In the genomic region with DNA sequence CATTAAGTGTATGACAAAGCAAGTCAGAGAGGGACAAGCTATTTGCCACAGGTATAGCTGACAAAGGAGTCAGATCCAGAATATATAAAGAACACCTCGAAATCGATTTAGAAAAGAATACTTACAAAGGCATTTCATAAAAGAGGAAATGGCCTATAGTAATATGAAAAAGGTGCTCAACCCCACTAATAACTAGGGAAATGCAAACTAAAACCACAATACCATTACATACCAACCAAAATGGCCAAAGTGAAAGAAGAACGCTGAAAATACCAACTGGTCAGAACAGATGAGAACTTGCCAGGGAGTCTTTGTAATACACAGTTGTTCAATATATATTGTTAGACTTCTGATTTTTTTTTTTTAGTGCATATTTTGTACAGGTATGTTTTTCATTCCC, we compare ENCODE assay signal across 8 cellular contexts.
A peak's percentile ranks its signal among the peaks of the same experiment; 100 is the strongest.
DNase-seq lines count a peak whose midpoint lies in the region; ATAC-seq lines count a peak whose summit lies in the region.

No MANE protein-coding gene starts in this region.

- peak overlapping the region; percentile 83 for H3K27ac Mint-ChIP-seq in activated T-cell treated with anti-CD3 and anti-CD28 coated beads, Interleukin-2, amount 50 U/mL, for 24 hours
- peak overlapping the region; percentile 22 to 86 for H3K27ac Mint-ChIP-seq in natural killer cell treated with Interleukin-12 subunit alpha and Interleukin-12 subunit beta and Interleukin-15 and Interleukin-18, amount 100 ng/mL, for 72 hours

- DNase-seq in activated T-cell treated with anti-CD3 and anti-CD28 coated beads, Interleukin-2, amount 50 U/mL, for 24 hours: no peak
- DNase-seq in activated T-cell treated with anti-CD3 and anti-CD28 coated beads, Interleukin-2, amount 50 U/mL, for 1 hour: no peak
- no peak for DNase-seq in natural killer cell treated with Interleukin-12 subunit alpha and Interleukin-12 subunit beta and Interleukin-15 and Interleukin-18, amount 100 ng/mL, for 72 hours (ENCODE audit: low spot score)
- DNase-seq in NCI-H446 treated with DMSO at 0.1 percent for 48 hours (lab: John Stamatoyannopoulos, UW) (no peak), NCI-H128 (lab: John Stamatoyannopoulos, UW; ENCODE audit: unreplicated experiment) (no peak)
- DNase-seq in stimulated activated CD4-positive, alpha-beta T cell treated with anti-CD3 and anti-CD28 coated beads, Interleukin-15, amount 100 ng/mL, for 24 hours: no peak

- H3K4me3 Mint-ChIP-seq in activated T-cell treated with anti-CD3 and anti-CD28 coated beads, Interleukin-2, amount 50 U/mL, for 24 hours: peak overlapping the region; percentile 3
- H3K4me3 Mint-ChIP-seq in natural killer cell treated with Interleukin-12 subunit alpha and Interleukin-12 subunit beta and Interleukin-15 and Interleukin-18, amount 100 ng/mL, for 72 hours: peak overlapping the region; percentile 48

- H3K36me3 Mint-ChIP-seq in activated T-cell treated with anti-CD3 and anti-CD28 coated beads, Interleukin-2, amount 50 U/mL, for 24 hours (ENCODE audit: low read depth): peaks cover 68% of the 10 kb centered on the region
- peaks cover 6% of the 10 kb centered on the region for H3K36me3 Mint-ChIP-seq in natural killer cell treated with Interleukin-12 subunit alpha and Interleukin-12 subunit beta and Interleukin-15 and Interleukin-18, amount 100 ng/mL, for 72 hours

- ATAC-seq in GM21786 (IDR thresholded peaks at IDR 0.05; ENCODE audit: unreplicated experiment) (peak; percentile 73), HG03460 (IDR thresholded peaks at IDR 0.05; ENCODE audit: unreplicated experiment) (peak; percentile 71)
- no peak for ATAC-seq in natural killer cell treated with Interleukin-12 subunit alpha and Interleukin-12 subunit beta and Interleukin-15 and Interleukin-18, amount 100 ng/mL, for 72 hours

- H3K4me1 Mint-ChIP-seq in activated T-cell treated with anti-CD3 and anti-CD28 coated beads, Interleukin-2, amount 50 U/mL, for 24 hours (ENCODE audit: low read depth): peaks cover 44% of the 10 kb centered on the region
- H3K4me1 Mint-ChIP-seq in natural killer cell treated with Interleukin-12 subunit alpha and Interleukin-12 subunit beta and Interleukin-15 and Interleukin-18, amount 100 ng/mL, for 72 hours (ENCODE audit: low read depth in 2 of 2): peaks cover 23 to 36% of the 10 kb centered on the region in 2 donors

- H3K9me3 Mint-ChIP-seq in activated T-cell treated with anti-CD3 and anti-CD28 coated beads, Interleukin-2, amount 50 U/mL, for 24 hours: no peaks in the 10 kb centered on the region
- no peaks in the 10 kb centered on the region for H3K9me3 Mint-ChIP-seq in natural killer cell treated with Interleukin-12 subunit alpha and Interleukin-12 subunit beta and Interleukin-15 and Interleukin-18, amount 100 ng/mL, for 72 hours

- no peaks in the 10 kb centered on the region for H3K27me3 Mint-ChIP-seq in activated T-cell treated with anti-CD3 and anti-CD28 coated beads, Interleukin-2, amount 50 U/mL, for 24 hours
- H3K27me3 Mint-ChIP-seq in natural killer cell treated with Interleukin-12 subunit alpha and Interleukin-12 subunit beta and Interleukin-15 and Interleukin-18, amount 100 ng/mL, for 72 hours: no peaks in the 10 kb centered on the region

Comparison
In these comparisons a context has a peak if more than half of its experiments do, and no peak if none do; other contexts are left out.
1. ATAC-seq: peak in GM21786 (single experiment) and HG03460 (single experiment); none in natural killer cell treated with Interleukin-12 subunit alpha and Interleukin-12 subunit beta and Interleukin-15 and Interleukin-18, amount 100 ng/mL, for 72 hours (0 of 2).